8 cellular contexts compared by ENCODE assay signal in genomic region chr1:24415334-24415909, GRCh38. TPM values are rescaled to one million over a fixed set of nuclear protein-coding genes. Genes with fewer than 3 reads are reported as not detected.
DNase-seq lines count a peak whose midpoint lies in the region; ATAC-seq, FAIRE-seq and TF ChIP-seq lines count a peak whose summit lies in the region.

TSS of gene NIPAL3 (plus strand) at chr1:24415802. CDS start at chr1:24419548, 3,746 bp downstream.

- peak; percentile 47 for FAIRE-seq in bronchial epithelial cell (lab: Jason Lieb, UNC)

- TF ChIP-seq CTCF in AG04450 (IDR thresholded peaks at IDR 0.05; ENCODE audit: low read depth, low read length) (peak; percentile 68), WERI-Rb-1 (IDR thresholded peaks at IDR 0.05; ENCODE audit: low read depth, low read length) (peak; percentile 96), bronchial epithelial cell (IDR thresholded peaks at IDR 0.05; ENCODE audit: insufficient read depth, low read length, severe bottlenecking) (peak; percentile 98), smooth muscle cell (IDR thresholded peaks at IDR 0.05; ENCODE audit: borderline replicate concordance, insufficient read depth, poor library complexity, severe bottlenecking) (peak; percentile 53)

- peak; percentile 86 for ATAC-seq in GM18870 (IDR thresholded peaks at IDR 0.05; ENCODE audit: unreplicated experiment)
- peak; percentile 95 for ATAC-seq in HG03139 (IDR thresholded peaks at IDR 0.05; ENCODE audit: unreplicated experiment)

- peaks cover 6% of the 10 kb centered on the region for H3F3A ChIP-seq in smooth muscle cell (ENCODE audit: low read depth)

- H3K36me3 ChIP-seq in WERI-Rb-1: peaks cover 10% of the 10 kb centered on the region
- peaks cover 3% of the 10 kb centered on the region for H3K36me3 ChIP-seq in bronchial epithelial cell (ENCODE audit: control insufficient read depth, insufficient read depth, low read length)
- H3K36me3 ChIP-seq in smooth muscle cell (ENCODE audit: low read depth): no peaks in the 10 kb centered on the region

- CTCF ChIA-PET in AG04450 (lab: Charles Lee): interaction anchor here (0.8 to 3.1 kb wide), 9 partner anchors 12 to 265 kb away, joined by 3 to 14 read pairs (median 9); no protein-coding TSS in a partner anchor

- peak within 1 kb of the TSS; percentile 98 for H3K4me2 ChIP-seq in smooth muscle cell

- H3K9me3 ChIP-seq in AG04450 (ENCODE audit: control insufficient read depth, insufficient read depth, low read length): no peaks in the 10 kb centered on the region; the same call in 1 of the 2 replicates
- H3K9me3 ChIP-seq in WERI-Rb-1 (ENCODE audit: severe bottlenecking): no peaks in the 10 kb centered on the region
- H3K9me3 ChIP-seq in smooth muscle cell (replicated peaks; ENCODE audit: low read depth): no peaks in the 10 kb centered on the region

- peak within 1 kb of the TSS; percentile 94 for H3K27ac ChIP-seq in AG04450 (ENCODE audit: low read depth, low read length)
- peak within 1 kb of the TSS; percentile 52 for H3K27ac ChIP-seq in WERI-Rb-1
- peak within 1 kb of the TSS; percentile 94 for H3K27ac ChIP-seq in smooth muscle cell (ENCODE audit: low read depth)

- POLR2A ChIA-PET in AG04450 (lab: Yijun Ruan, JAX): interaction anchor here (0.6 to 1.1 kb wide), 4 partner anchors 15 to 1071 kb away, joined by 3 to 4 read pairs (median 3); partner anchors contain the start of genes HNRNPR and RCAN3

- no peaks in the 10 kb centered on the region for H3K27me3 ChIP-seq in AG04450 (ENCODE audit: control insufficient read depth, insufficient read depth, low read length)
- no peaks in the 10 kb centered on the region for H3K27me3 ChIP-seq in WERI-Rb-1 (ENCODE audit: insufficient read depth, low read depth, severe bottlenecking)
- no peaks in the 10 kb centered on the region for H3K27me3 ChIP-seq in bronchial epithelial cell (ENCODE audit: control insufficient read depth, insufficient read depth, low read length)
- H3K27me3 ChIP-seq in smooth muscle cell (ENCODE audit: low read depth): no peaks in the 10 kb centered on the region

- H2AFZ ChIP-seq in smooth muscle cell (ENCODE audit: low read depth): peak within 1 kb of the TSS; percentile 89

- peak within 1 kb of the TSS; percentile 94 for H3K4me3 ChIP-seq in AG04450 (ENCODE audit: low read depth, low read length)
- H3K4me3 ChIP-seq in WERI-Rb-1 (ENCODE audit: low read depth, low read length): peak within 1 kb of the TSS; percentile 92
- H3K4me3 ChIP-seq in bronchial epithelial cell (ENCODE audit: low read depth, low read length): peak within 1 kb of the TSS; percentile 43
- H3K4me3 ChIP-seq in smooth muscle cell: peak within 1 kb of the TSS; percentile 65

- WGBS in smooth muscle cell (ENCODE audit: low lambda C conversion rate): 5% methylated on average over 27 of the region's 28 CpGs

- no peaks in the 10 kb centered on the region for H4K20me1 ChIP-seq in smooth muscle cell (ENCODE audit: low read depth)

- DNase-seq in AG04450 (ENCODE audit: low read depth, low spot score): peak; percentile 98
- peak; percentile 98 for DNase-seq in NCI-H2196 treated with DMSO at 0.1 percent for 48 hours (lab: John Stamatoyannopoulos, UW; ENCODE audit: unreplicated experiment)
- DNase-seq in WERI-Rb-1: peak; percentile 99
- DNase-seq in bronchial epithelial cell (ENCODE audit: low read depth): peak; percentile 98
- peak; percentile 94 for DNase-seq in iPS-NIHi11 (ENCODE audit: low spot score)
- DNase-seq in smooth muscle cell (lab: John Stamatoyannopoulos, UW; ENCODE audit: unreplicated experiment): peak; percentile 60

- H3K4me1 ChIP-seq in smooth muscle cell (ENCODE audit: low read depth): peaks cover 13% of the 10 kb centered on the region

- peak within 1 kb of the TSS; percentile 64 for H3K9ac ChIP-seq in smooth muscle cell (ENCODE audit: low read depth)

- no peaks in the 10 kb centered on the region for H3K79me2 ChIP-seq in smooth muscle cell (ENCODE audit: low read depth)

RNA-seq across cellular contexts. Expression of gene NIPAL3, which starts in this region (rescaled TPM):
- 46.5 and 48.5 TPM in 2 replicates for polyA plus RNA-seq in AG04450 (2011; rRNA removed)
- polyA minus RNA-seq in AG04450 (2011; rRNA and poly(A)+ RNA removed): 58.4 and 73.2 TPM in 2 replicates
- 21.8 and 35.8 TPM in 2 replicates for total RNA-seq in bronchial epithelial cell
- total RNA-seq in smooth muscle cell: 17.2 and 22.5 TPM in 2 replicates
- 9.3 and 13.3 TPM in 2 replicates for polyA plus RNA-seq in smooth muscle cell

Comparison
In these comparisons a context has a peak if more than half of its experiments do, and no peak if none do; other contexts are left out.
1. Peak in every context shown above with its lines: DNase-seq, ATAC-seq, H3K4me3 ChIP-seq and H3K27ac ChIP-seq.
2. H3K4me3 ChIP-seq: peak in every context shown above with its lines; median percentile 94 in AG04450; 92 in WERI-Rb-1; 65 in smooth muscle cell; 43 in bronchial epithelial cell.